12 cellular contexts compared by ENCODE assay signal in genomic region chr6:45116714-45117410, GRCh38.
DNase-seq lines count a peak whose midpoint lies in the region; ATAC-seq and TF ChIP-seq lines count a peak whose summit lies in the region.
"Had no signal": no experiment of that assay in that cellular context is flagged by ENCODE, and none has a peak within 500 bp of the region (broad histone marks: within the 10 kb centered on the region; RNA-seq: fewer than 3 reads in every experiment).

No MANE protein-coding gene starts in this region.

- no peak overlapping the region for H2BK12ac ChIP-seq in mesenchymal stem cell (ENCODE audit: low read length in 2 of 2)

- no peak overlapping the region for H3K23ac ChIP-seq in mesenchymal stem cell (ENCODE audit: low read length in 2 of 2)

- POLR2A ChIA-PET in OCI-LY7 (lab: Charles Lee) = no interaction called here

- ATAC-seq in omental fat pad (ENCODE audit: low FRiP score) = no peak
- ATAC-seq: body of pancreas, right cardiac atrium had no signal

- H3K27ac ChIP-seq in mesenchymal stem cell (ENCODE audit: low read length, poor library complexity, severe bottlenecking) (no peak overlapping the region), OCI-LY7 (ENCODE audit: low read depth, low read length, poor library complexity, severe bottlenecking) (no peak overlapping the region)
- H3K27ac ChIP-seq: body of pancreas had no signal

- DNase-seq in EH (ENCODE audit: low read depth) = peak; percentile 91
- DNase-seq in LoVo (ENCODE audit: low spot score) = peak; percentile 11
- peak; percentile 25 for DNase-seq in amniotic stem cell (lab: John Stamatoyannopoulos, UW)
- peak; percentile 79 for DNase-seq in mesenchymal stem cell
- no peak for DNase-seq in omental fat pad (ENCODE audit: low spot score)
- no peak for DNase-seq in OCI-LY7 (ENCODE audit: low spot score)
- DNase-seq in COLO668 (lab: John Stamatoyannopoulos, UW; ENCODE audit: unreplicated experiment) = no peak
- DNase-seq in GF-D8 (lab: John Stamatoyannopoulos, UW) = no peak
- DNase-seq: activated CD4-positive, CD25-positive, alpha-beta regulatory T cell; body of pancreas; DMS53; right cardiac atrium had no signal

- H2BK5ac ChIP-seq in mesenchymal stem cell (ENCODE audit: low read depth, low read length, poor library complexity, severe bottlenecking) = no peak overlapping the region

- H3K9me3 ChIP-seq in mesenchymal stem cell (ENCODE audit: control insufficient read depth, low read length) = no peaks in the 10 kb centered on the region
- no peaks in the 10 kb centered on the region for H3K9me3 ChIP-seq in OCI-LY7 (ENCODE audit: low read length)
- H3K9me3 ChIP-seq: body of pancreas had no signal

- H3K79me1 ChIP-seq in mesenchymal stem cell (replicated peaks; ENCODE audit: low read length, poor library complexity, severe bottlenecking) = peaks cover 2% of the 10 kb centered on the region

- no peak overlapping the region for H3K14ac ChIP-seq in mesenchymal stem cell (ENCODE audit: low read length in 2 of 2)

- H3K4me1 ChIP-seq in mesenchymal stem cell (ENCODE audit: control insufficient read depth, insufficient read depth, low read depth, low read length) (no peaks in the 10 kb centered on the region), OCI-LY7 (ENCODE audit: insufficient read depth, low read length, poor library complexity, severe bottlenecking) (no peaks in the 10 kb centered on the region)
- H3K4me1 ChIP-seq: body of pancreas had no signal

- no peak overlapping the region for H2AK5ac ChIP-seq in mesenchymal stem cell (ENCODE audit: low read length, severe bottlenecking)

- no peak overlapping the region for H2AFZ ChIP-seq in mesenchymal stem cell (ENCODE audit: low read depth, low read length)
- no peak overlapping the region for H2AFZ ChIP-seq in OCI-LY7 (ENCODE audit: low read length)

- H3K4me2 ChIP-seq in mesenchymal stem cell (ENCODE audit: low read length, poor library complexity, severe bottlenecking) (no peak overlapping the region), OCI-LY7 (ENCODE audit: low read length) (no peak overlapping the region)

- H4K91ac ChIP-seq in mesenchymal stem cell (ENCODE audit: low read length) = no peak overlapping the region

- no peak overlapping the region for H4K8ac ChIP-seq in mesenchymal stem cell (ENCODE audit: low read length)

- no peaks in the 10 kb centered on the region for H3K9me2 ChIP-seq in OCI-LY7 (ENCODE audit: insufficient read depth, low read length)

- H3K27me3 ChIP-seq in mesenchymal stem cell (ENCODE audit: control insufficient read depth in 1 of 2, insufficient read depth in 1 of 2, low read length in 2 of 2) = no peaks in the 10 kb centered on the region
- H3K27me3 ChIP-seq: body of pancreas had no signal

- H3K4me3 ChIP-seq in mesenchymal stem cell (ENCODE audit: insufficient read depth in 1 of 2, low read depth in 1 of 2, low read length in 2 of 2) (no peak overlapping the region), OCI-LY7 (ENCODE audit: low read depth, low read length, poor library complexity, severe bottlenecking) (no peak overlapping the region)
- H3K4me3 ChIP-seq: body of pancreas had no signal

- H3K4ac ChIP-seq in mesenchymal stem cell (ENCODE audit: low read depth in 1 of 2, low read length in 2 of 2) = no peak overlapping the region

- peak overlapping the region; percentile 51 for H3K9ac ChIP-seq in mesenchymal stem cell (ENCODE audit: low read length)

- TF ChIP-seq CTCF in omental fat pad (IDR thresholded peaks at IDR 0.05) = no peak
- no peak for TF ChIP-seq CTCF in OCI-LY7 (conservative IDR thresholded peaks at IDR 0.05; ENCODE audit: low read length)

- no peak overlapping the region for H2BK120ac ChIP-seq in mesenchymal stem cell (ENCODE audit: low read depth, low read length)

- no peak overlapping the region for H3K18ac ChIP-seq in mesenchymal stem cell (ENCODE audit: low read depth in 1 of 2, low read length in 2 of 2)

- H3K36me3 ChIP-seq in mesenchymal stem cell (ENCODE audit: control insufficient read depth in 1 of 2, insufficient read depth in 2 of 2, low read depth in 1 of 2, low read length in 2 of 2) = no peaks in the 10 kb centered on the region
- no peaks in the 10 kb centered on the region for H3K36me3 ChIP-seq in OCI-LY7 (ENCODE audit: insufficient read depth, low read length)

- BruUV-seq in OCI-LY7 (replicated peaks; lab: Mats Ljungman, UMichigan) = no TSS peak

- CTCF ChIA-PET in OCI-LY7 (lab: Charles Lee; ENCODE audit: unreplicated experiment) = no interaction called here

- intact Hi-C loops in OCI-LY7 (cut with micrococcal nuclease; ENCODE audit: unreplicated experiment) = no loop called here

- H4K20me1 ChIP-seq in OCI-LY7 (ENCODE audit: insufficient read depth, low read length) = no peaks in the 10 kb centered on the region

- H2BK15ac ChIP-seq in mesenchymal stem cell (ENCODE audit: low read depth, poor library complexity, severe bottlenecking) = no peak overlapping the region

- no peaks in the 10 kb centered on the region for H3K79me2 ChIP-seq in OCI-LY7 (ENCODE audit: insufficient read depth, low read depth, low read length)

Comparison
In these comparisons a context has a peak if more than half of its experiments do, and no peak if none do; other contexts are left out.
1. DNase-seq: peak in EH (single experiment), LoVo (single experiment), amniotic stem cell (single experiment) and mesenchymal stem cell (single experiment); none in omental fat pad (single experiment), OCI-LY7 (single experiment), COLO668 (single experiment) and GF-D8 (single experiment).